9 cellular contexts compared by ENCODE assay signal in the genomic region with DNA sequence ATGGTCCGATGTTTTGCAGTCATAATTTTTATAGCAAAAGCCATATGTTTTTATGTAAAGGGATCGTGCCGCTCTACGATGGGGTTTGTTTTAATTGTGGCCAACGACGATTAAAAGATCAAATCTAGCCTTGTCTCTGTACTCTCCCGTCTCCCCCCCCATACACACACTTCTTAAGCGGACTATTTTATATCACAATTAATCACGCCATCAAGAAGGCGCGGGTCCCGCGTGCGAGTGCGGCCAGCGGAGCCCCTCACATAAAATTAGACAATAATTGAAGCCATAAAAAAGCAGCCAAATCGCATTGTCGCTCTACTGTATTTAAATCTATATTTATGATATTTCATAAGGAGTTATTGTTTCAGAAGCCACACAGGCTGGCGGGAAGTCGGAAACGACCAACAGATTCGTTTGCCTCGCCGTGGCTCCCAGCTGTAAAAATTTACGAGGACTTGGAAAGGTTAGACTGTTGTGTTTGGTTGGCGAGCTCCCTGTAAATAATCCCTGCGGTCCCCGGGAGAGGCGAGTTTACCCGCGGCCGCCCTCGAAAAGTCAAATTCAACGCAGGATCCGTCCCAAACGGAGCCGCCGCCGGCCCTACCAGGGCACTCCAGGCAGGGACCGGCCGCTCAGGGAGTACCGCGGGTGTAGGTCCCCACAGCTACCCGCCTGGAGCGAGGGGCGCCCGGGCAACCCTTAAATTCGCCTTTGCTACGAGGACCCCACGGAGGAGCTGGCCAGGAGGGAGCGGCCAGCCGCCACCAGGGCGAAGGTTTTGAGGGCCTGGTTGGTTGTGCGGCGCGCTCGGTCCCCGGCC. TPM values are rescaled to one million over a fixed set of nuclear protein-coding genes. Genes with fewer than 3 reads are reported as not detected.
DNase-seq lines count a peak whose midpoint lies in the region; ATAC-seq and TF ChIP-seq lines count a peak whose summit lies in the region.
"Had no signal": no experiment of that assay in that cellular context is flagged by ENCODE, and none has a peak within 500 bp of the region (broad histone marks: within the 10 kb centered on the region; RNA-seq: fewer than 3 reads in every experiment).

No MANE protein-coding gene starts in this region.

- H3K9me3 Mint-ChIP-seq in activated naive CD8-positive, alpha-beta T cell (ENCODE audit: low read depth) = no peaks in the 10 kb centered on the region

- peak; percentile 61 for DNase-seq in activated CD8-positive, alpha-beta memory T cell treated with anti-CD3 and anti-CD28 coated beads, Interleukin-2, amount 50 U/mL, for 48 hours
- DNase-seq in activated CD8-positive, alpha-beta memory T cell treated with anti-CD3 and anti-CD28 coated beads, Interleukin-2, amount 50 U/mL, for 4 hours = no peak
- DNase-seq in lung (ENCODE audit: low spot score) (no peak), upper lobe of left lung (peak in 1 of 2 donors; percentile 80), BE2C (no peak), DMS114 treated with DMSO at 0.1 percent for 48 hours (lab: John Stamatoyannopoulos, UW; ENCODE audit: unreplicated experiment) (no peak)
- DNase-seq: NCI-H2171 had no signal

- H3K27me3 Mint-ChIP-seq in activated naive CD8-positive, alpha-beta T cell = peaks cover 53% of the 10 kb centered on the region

- no peak overlapping the region for H3K27ac ChIP-seq in lung (ENCODE audit: low read depth in 1 of 2, low read length in 1 of 2)
- H3K27ac ChIP-seq in upper lobe of left lung = no peak overlapping the region

- H3K9me3 ChIP-seq in lung (ENCODE audit: control insufficient read depth in 2 of 2, insufficient read depth in 1 of 2, low read length in 1 of 2) = peaks cover 0 to 1% of the 10 kb centered on the region in 2 donors
- peaks cover 0 to 5% (median 0%) of the 10 kb centered on the region in 4 donors for H3K9me3 ChIP-seq in upper lobe of left lung
- no peaks in the 10 kb centered on the region for H3K9me3 ChIP-seq in BE2C

- H3K27me3 ChIP-seq in lung (ENCODE audit: control insufficient read depth, insufficient read depth) = peaks cover 8% of the 10 kb centered on the region
- peaks cover 2 to 76% (median 53%) of the 10 kb centered on the region in 4 donors for H3K27me3 ChIP-seq in upper lobe of left lung
- H3K27me3 ChIP-seq in BE2C = peaks cover 97% of the 10 kb centered on the region

- no peaks in the 10 kb centered on the region for H3K36me3 Mint-ChIP-seq in activated naive CD8-positive, alpha-beta T cell

- 3 to 8% methylated on average over 58 of the region's 58 CpGs for WGBS in lung, 2 donors
- WGBS in upper lobe of left lung, 2 donors = 9 to 15% methylated on average over 31 to 56 of the region's 58 CpGs

- ATAC-seq in lung (ENCODE audit: insufficient read depth, low FRiP score) (no peak), upper lobe of left lung (ENCODE audit: low FRiP score in 2 of 2) (peak in 1 of 2 donors; percentile 19), GM19467 (IDR thresholded peaks at IDR 0.05; ENCODE audit: unreplicated experiment) (no peak)

- H3K4me3 Mint-ChIP-seq in activated naive CD8-positive, alpha-beta T cell = peak overlapping the region; percentile 65

- H3K27ac Mint-ChIP-seq in activated naive CD8-positive, alpha-beta T cell = peak overlapping the region; percentile 72

- TF ChIP-seq CTCF in lung (IDR thresholded peaks at IDR 0.05; ENCODE audit: control extremely low read depth, extremely low read depth) = no peak
- TF ChIP-seq CTCF in upper lobe of left lung (IDR thresholded peaks at IDR 0.05) = no peak
- no peak for TF ChIP-seq CTCF in BE2C (IDR thresholded peaks at IDR 0.05; ENCODE audit: low read depth, low read length)

- peaks cover 30% of the 10 kb centered on the region for H3K4me1 Mint-ChIP-seq in activated naive CD8-positive, alpha-beta T cell (ENCODE audit: low read depth)

- no peak for TF ChIP-seq EP300 in upper lobe of left lung (IDR thresholded peaks at IDR 0.05)

- H3K4me1 ChIP-seq in lung (ENCODE audit: control insufficient read depth in 2 of 2, insufficient read depth in 2 of 2, low read length in 2 of 2) (peaks cover 4 to 8% of the 10 kb centered on the region in 2 donors), upper lobe of left lung (peaks cover 5 to 55% (median 44%) of the 10 kb centered on the region in 4 donors), BE2C (no peaks in the 10 kb centered on the region)

- peak overlapping the region; percentile 1 for H3K4me3 ChIP-seq in lung
- H3K4me3 ChIP-seq in upper lobe of left lung = peak overlapping the region in 3 of 4 donors; percentile 35 to 49 (median 48)
- no peak overlapping the region for H3K4me3 ChIP-seq in BE2C (ENCODE audit: low read depth, low read length)

- no peaks in the 10 kb centered on the region for H3K36me3 ChIP-seq in lung (ENCODE audit: control insufficient read depth in 2 of 2, insufficient read depth in 2 of 2, low read length in 2 of 2)
- H3K36me3 ChIP-seq in upper lobe of left lung = no peaks in the 10 kb centered on the region
- H3K36me3 ChIP-seq in BE2C = no peaks in the 10 kb centered on the region

- TF ChIP-seq POLR2A in upper lobe of left lung (IDR thresholded peaks at IDR 0.05) = no peak

RNA-seq across cellular contexts. Expression of gene HOXA9, which starts 0.5 kb away (rescaled TPM):
- total RNA-seq in lung (under 1 TPM; 0.11 to 0.46 TPM), upper lobe of left lung (1 to 10 TPM in 2 of 6 donors, under 1 TPM in 3, not detected in 1; 0.30 to 6.1 (median 0.49) TPM)
- under 1 TPM; 0.40 to 0.85 TPM for polyA plus RNA-seq in lung
- polyA plus RNA-seq in BE2C (2012; ENCODE audit: insufficient read depth, insufficient read length, low read depth) = not detected

RNA-seq across cellular contexts. Expression of gene HOXA10, which starts 8.3 kb away (rescaled TPM):
- total RNA-seq in lung (under 1 TPM in 1 of 2 donors, not detected in 1; 0.21 TPM), upper lobe of left lung (under 1 TPM in 2 of 6 donors, not detected in 4; 0.15 to 0.24 TPM)
- under 1 TPM; 0.26 to 0.29 TPM for polyA plus RNA-seq in lung
- not detected for polyA plus RNA-seq in BE2C (2012; ENCODE audit: insufficient read depth, insufficient read length, low read depth)

RNA-seq across cellular contexts. Expression of gene HOXA7, which starts 9.4 kb away (rescaled TPM):
- total RNA-seq in lung (1 to 10 TPM; 1.1 to 2.2 TPM), upper lobe of left lung (1 to 10 TPM in 3 of 6 donors, under 1 TPM in 1, not detected in 2; 0.46 to 3.3 (median 2.5) TPM)
- polyA plus RNA-seq in lung = 1 to 10 TPM; 1.0 to 1.7 TPM
- polyA plus RNA-seq in BE2C (2012; ENCODE audit: insufficient read depth, insufficient read length, low read depth) = not detected

RNA-seq across cellular contexts. Expression of gene HOXA3, which starts 13.5 kb away (rescaled TPM):
- 10 to 100 TPM; 10.3 to 10.7 TPM for total RNA-seq in lung
- polyA plus RNA-seq in lung = 1 to 10 TPM; 1.9 to 2.3 TPM
- 10 to 100 TPM in 1 of 6 donors, 1 to 10 TPM in 3, under 1 TPM in 2; 0.20 to 11.4 (median 3.5) TPM for total RNA-seq in upper lobe of left lung
- not detected for polyA plus RNA-seq in BE2C (2012; ENCODE audit: insufficient read depth, insufficient read length, low read depth)

RNA-seq across cellular contexts. Expression of gene HOXA6, which starts 18.3 kb away (rescaled TPM):
- total RNA-seq in lung (1 to 10 TPM; 4.7 to 7.7 TPM), upper lobe of left lung (1 to 10 TPM in 4 of 6 donors, under 1 TPM in 1, not detected in 1; 0.61 to 8.4 (median 4.0) TPM)
- under 1 TPM; 0.49 to 0.94 TPM for polyA plus RNA-seq in lung
- polyA plus RNA-seq in BE2C (2012; ENCODE audit: insufficient read depth, insufficient read length, low read depth) = not detected
